In genomic region chr6:163179061-163179460, GRCh38 we compare ENCODE assay signal across 18 cellular contexts.
"Had no signal": no experiment of that assay in that cellular context is flagged by ENCODE, and none has a peak within 500 bp of the region (broad histone marks: within the 10 kb centered on the region; RNA-seq: fewer than 3 reads in every experiment).

No MANE protein-coding gene starts in this region.

- H3K36me3 ChIP-seq: colonic mucosa, esophagus muscularis mucosa, ovary, sigmoid colon, spleen, suprapubic skin, thyroid gland had no signal

- H3K27ac ChIP-seq: colonic mucosa, esophagus muscularis mucosa, ovary, psoas muscle, sigmoid colon, skin epidermis, spleen, suprapubic skin, thyroid gland had no signal

- H3K4me3 ChIP-seq: colonic mucosa, esophagus muscularis mucosa, ovary, psoas muscle, sigmoid colon, skin epidermis, spleen, suprapubic skin, thyroid gland had no signal

- H3K4me1 ChIP-seq: colonic mucosa, suprapubic skin had no signal

- H3K9me3 ChIP-seq: colonic mucosa, esophagus muscularis mucosa, ovary, psoas muscle, sigmoid colon, spleen, suprapubic skin, thyroid gland had no signal

- ATAC-seq: left lobe of liver; naive thymus-derived CD8-positive, alpha-beta T cell; psoas muscle; stimulated activated naive B cell treated with anti-CD40 and anti-IgM and Interleukin-4, amounts not matched to agents 10 μg/mL and 1 μg/mL and 100 μg/mL, for 72 hours had no signal

- DNase-seq: colonic mucosa; effector memory CD4-positive, alpha-beta T cell; hypothalamus; mesenchymal stem cell; naive thymus-derived CD8-positive, alpha-beta T cell; nephron progenitor cell; occipital lobe; ovary; psoas muscle; sigmoid colon; spleen; stimulated activated CD4-positive, alpha-beta T cell treated with anti-CD3 and anti-CD28 coated beads, Interleukin-4, amount 100 ng/mL, for 4 hours; stimulated activated naive B cell treated with anti-CD40 and anti-IgM and Interleukin-4, amounts not matched to agents 10 μg/mL and 1 μg/mL and 100 μg/mL, for 72 hours; thyroid gland had no signal

- H3K27me3 ChIP-seq: colonic mucosa, esophagus muscularis mucosa, ovary, sigmoid colon, suprapubic skin, thyroid gland had no signal
